11 cellular contexts compared by ENCODE assay signal in the genomic region with DNA sequence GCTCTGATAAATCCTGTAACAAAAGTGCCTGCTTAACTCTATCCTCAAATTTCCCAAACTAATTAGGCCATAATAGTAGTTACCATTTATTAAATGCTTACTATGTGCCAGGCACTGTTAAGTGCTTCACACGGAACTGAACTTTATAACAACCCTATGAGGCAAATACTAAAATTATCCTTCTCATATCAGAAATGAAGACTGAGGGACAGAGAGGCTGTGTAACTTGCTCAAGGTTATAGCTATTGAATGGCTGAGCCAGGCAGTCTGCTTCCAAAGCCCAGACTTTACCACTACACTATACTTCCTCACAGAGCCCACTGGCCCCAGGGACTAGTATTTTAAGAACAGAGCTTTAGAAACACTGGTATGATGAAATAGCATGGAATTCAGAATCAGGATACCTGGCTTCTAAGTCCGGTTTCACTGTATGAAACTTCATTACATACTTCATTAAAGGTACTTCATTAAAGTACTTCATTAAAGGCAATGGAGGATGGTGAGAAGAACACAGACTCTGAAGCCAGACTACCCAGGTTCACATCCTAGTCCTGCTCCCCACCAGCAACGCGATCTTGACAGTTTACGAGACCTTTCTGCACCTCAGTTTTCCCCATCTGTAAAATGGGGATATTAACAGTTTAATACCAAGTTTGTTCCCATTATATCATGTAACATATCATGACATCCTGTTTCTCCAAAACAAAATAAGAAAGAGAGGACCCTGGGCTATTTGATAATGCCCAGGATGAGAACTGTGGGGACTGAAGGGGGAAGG. TPM values are rescaled to one million over a fixed set of nuclear protein-coding genes. Genes with fewer than 3 reads are reported as not detected.
DNase-seq lines count a peak whose midpoint lies in the region; ATAC-seq and TF ChIP-seq lines count a peak whose summit lies in the region.
"Had no signal": no experiment of that assay in that cellular context is flagged by ENCODE, and none has a peak within 500 bp of the region (broad histone marks: within the 10 kb centered on the region; RNA-seq: fewer than 3 reads in every experiment).

No MANE protein-coding gene starts in this region.

- no peak for DNase-seq in activated naive CD4-positive, alpha-beta T cell treated with anti-CD3 and anti-CD28 coated beads, Interleukin-2, amount 10 ng/mL, durations not matched to agents 7 days and 5 days
- DNase-seq in activated naive CD4-positive, alpha-beta T cell treated with Interleukin-2 at 50 U/mL for 16 hours = no peak
- no peak for DNase-seq in activated T-helper 1 cell treated with anti-CD3 and anti-CD28 coated beads, Interleukin-12 subunit alpha, Interleukin-12 subunit beta, Interleukin-2, Interleukin-4 antibody, amounts not matched to agents 30 ng/mL and 10 ng/mL and 1 ng/mL, durations not matched to agents 14 hours and 24 hours and 36 hours (ENCODE audit: low spot score)
- DNase-seq in right cardiac atrium = peak in 1 of 3 donors; percentile 9
- no peak for DNase-seq in tibial nerve (ENCODE audit: low spot score in 2 of 2)
- no peak for DNase-seq in NCI-H510A treated with DMSO at 0.1 percent for 48 hours (lab: John Stamatoyannopoulos, UW)
- no peak for DNase-seq in stimulated activated naive CD4-positive, alpha-beta T cell treated with Interleukin-2 at 50 U/mL for 16 hours (lab: John Stamatoyannopoulos, UW)
- DNase-seq in WERI-Rb-1 = no peak
- DNase-seq: central memory CD4-positive, alpha-beta T cell; NCI-H2171 had no signal

- H3K27me3 ChIP-seq in right cardiac atrium (ENCODE audit: control insufficient read depth, insufficient read depth) (no peaks in the 10 kb centered on the region), tibial nerve (no peaks in the 10 kb centered on the region), WERI-Rb-1 (ENCODE audit: insufficient read depth, low read depth, severe bottlenecking) (no peaks in the 10 kb centered on the region)

- intact Hi-C loops in activated T-helper 1 cell treated with anti-CD3 and anti-CD28 coated beads, Interleukin-12 subunit alpha, Interleukin-12 subunit beta, Interleukin-2, Interleukin-4 antibody, amounts not matched to agents 30 ng/mL and 10 ng/mL and 1 ng/mL, durations not matched to agents 14 hours and 24 hours and 36 hours (cut with micrococcal nuclease) = loop anchor here (2.0 to 5.0 kb wide), 2 partner anchors 41 to 287 kb away; no protein-coding TSS in a partner anchor
- intact Hi-C loops in right cardiac atrium (cut with DNase I) = no loop called here

- no peaks in the 10 kb centered on the region for H3K27me3 Mint-ChIP-seq in activated naive CD4-positive, alpha-beta T cell treated with anti-CD3 and anti-CD28 coated beads, Interleukin-2, amount 10 ng/mL, durations not matched to agents 7 days and 5 days
- no peaks in the 10 kb centered on the region for H3K27me3 Mint-ChIP-seq in activated T-helper 1 cell treated with anti-CD3 and anti-CD28 coated beads, Interleukin-12 subunit alpha, Interleukin-12 subunit beta, Interleukin-2, Interleukin-4 antibody, amounts not matched to agents 30 ng/mL and 10 ng/mL and 1 ng/mL, durations not matched to agents 14 hours and 24 hours and 36 hours (ENCODE audit: insufficient read depth)

- H3K4me3 ChIP-seq in right cardiac atrium (ENCODE audit: low read length) (no peak overlapping the region), tibial nerve (no peak overlapping the region), WERI-Rb-1 (ENCODE audit: low read depth, low read length) (no peak overlapping the region)

- TF ChIP-seq POLR2A in tibial nerve (IDR thresholded peaks at IDR 0.05) = no peak

- TF ChIP-seq EP300 in tibial nerve (IDR thresholded peaks at IDR 0.05) = no peak

- no peaks in the 10 kb centered on the region for H3K9me3 Mint-ChIP-seq in activated naive CD4-positive, alpha-beta T cell treated with anti-CD3 and anti-CD28 coated beads, Interleukin-2, amount 10 ng/mL, durations not matched to agents 7 days and 5 days
- no peaks in the 10 kb centered on the region for H3K9me3 Mint-ChIP-seq in activated T-helper 1 cell treated with anti-CD3 and anti-CD28 coated beads, Interleukin-12 subunit alpha, Interleukin-12 subunit beta, Interleukin-2, Interleukin-4 antibody, amounts not matched to agents 30 ng/mL and 10 ng/mL and 1 ng/mL, durations not matched to agents 14 hours and 24 hours and 36 hours

- H3K9me3 ChIP-seq in right cardiac atrium (ENCODE audit: control insufficient read depth, low read length) (no peaks in the 10 kb centered on the region), tibial nerve (no peaks in the 10 kb centered on the region), WERI-Rb-1 (ENCODE audit: severe bottlenecking) (no peaks in the 10 kb centered on the region)

- ATAC-seq in right cardiac atrium = peak; percentile 30 to 32

- H3K36me3 ChIP-seq in tibial nerve = no peaks in the 10 kb centered on the region
- no peaks in the 10 kb centered on the region; the same call in 1 of the 2 replicates for H3K36me3 ChIP-seq in WERI-Rb-1

- WGBS in right cardiac atrium = 75% methylated on average over 5 of the region's 5 CpGs
- WGBS in tibial nerve, 2 donors = 82 to 85% methylated on average over 5 of the region's 5 CpGs

- no peak overlapping the region for H3K4me3 Mint-ChIP-seq in activated naive CD4-positive, alpha-beta T cell treated with anti-CD3 and anti-CD28 coated beads, Interleukin-2, amount 10 ng/mL, durations not matched to agents 7 days and 5 days
- no peak overlapping the region for H3K4me3 Mint-ChIP-seq in activated T-helper 1 cell treated with anti-CD3 and anti-CD28 coated beads, Interleukin-12 subunit alpha, Interleukin-12 subunit beta, Interleukin-2, Interleukin-4 antibody, amounts not matched to agents 30 ng/mL and 10 ng/mL and 1 ng/mL, durations not matched to agents 14 hours and 24 hours and 36 hours

- H3K4me1 ChIP-seq in right cardiac atrium (ENCODE audit: control insufficient read depth, insufficient read depth, low read length) (peaks cover 47% of the 10 kb centered on the region), tibial nerve (peaks cover 0 to 65% (median 34%) of the 10 kb centered on the region in 4 donors)

- peaks cover 19% of the 10 kb centered on the region for H3K36me3 Mint-ChIP-seq in activated naive CD4-positive, alpha-beta T cell treated with anti-CD3 and anti-CD28 coated beads, Interleukin-2, amount 10 ng/mL, durations not matched to agents 7 days and 5 days
- H3K36me3 Mint-ChIP-seq in activated T-helper 1 cell treated with anti-CD3 and anti-CD28 coated beads, Interleukin-12 subunit alpha, Interleukin-12 subunit beta, Interleukin-2, Interleukin-4 antibody, amounts not matched to agents 30 ng/mL and 10 ng/mL and 1 ng/mL, durations not matched to agents 14 hours and 24 hours and 36 hours (ENCODE audit: low read depth) = peaks cover 15% of the 10 kb centered on the region

- CTCF ChIA-PET in activated naive CD4-positive, alpha-beta T cell treated with anti-CD3 and anti-CD28 coated beads, Interleukin-2, amount 10 ng/mL, durations not matched to agents 7 days and 5 days (lab: Charles Lee) = interaction anchor here (1.1 to 6.3 kb wide), 3 partner anchors 11 to 42 kb away, joined by 4 to 58 read pairs (median 4); no protein-coding TSS in a partner anchor

- peak overlapping the region; percentile 92 for H3K27ac Mint-ChIP-seq in activated naive CD4-positive, alpha-beta T cell treated with anti-CD3 and anti-CD28 coated beads, Interleukin-2, amount 10 ng/mL, durations not matched to agents 7 days and 5 days
- peak overlapping the region; percentile 94 for H3K27ac Mint-ChIP-seq in activated T-helper 1 cell treated with anti-CD3 and anti-CD28 coated beads, Interleukin-12 subunit alpha, Interleukin-12 subunit beta, Interleukin-2, Interleukin-4 antibody, amounts not matched to agents 30 ng/mL and 10 ng/mL and 1 ng/mL, durations not matched to agents 14 hours and 24 hours and 36 hours

- peak overlapping the region; percentile 50 for H3K27ac ChIP-seq in right cardiac atrium (ENCODE audit: low read length)
- peak overlapping the region in 3 of 4 donors; percentile 62 to 76 (median 67) for H3K27ac ChIP-seq in tibial nerve
- H3K27ac ChIP-seq in WERI-Rb-1 = no peak overlapping the region
- H3K27ac ChIP-seq: KMS-11 had no signal

- TF ChIP-seq CTCF in tibial nerve (IDR thresholded peaks at IDR 0.05) = no peak
- no peak for TF ChIP-seq CTCF in WERI-Rb-1 (IDR thresholded peaks at IDR 0.05; ENCODE audit: low read depth, low read length)

- H3K4me1 Mint-ChIP-seq in activated naive CD4-positive, alpha-beta T cell treated with anti-CD3 and anti-CD28 coated beads, Interleukin-2, amount 10 ng/mL, durations not matched to agents 7 days and 5 days = peaks cover 74% of the 10 kb centered on the region
- peaks cover 78% of the 10 kb centered on the region for H3K4me1 Mint-ChIP-seq in activated T-helper 1 cell treated with anti-CD3 and anti-CD28 coated beads, Interleukin-12 subunit alpha, Interleukin-12 subunit beta, Interleukin-2, Interleukin-4 antibody, amounts not matched to agents 30 ng/mL and 10 ng/mL and 1 ng/mL, durations not matched to agents 14 hours and 24 hours and 36 hours (ENCODE audit: low read depth)

RNA-seq across cellular contexts. Expression of a gene that starts 19.6 kb away (rescaled TPM):
- 216 and 239 TPM in 2 replicates for total RNA-seq in activated T-helper 1 cell treated with anti-CD3 and anti-CD28 coated beads, Interleukin-12 subunit alpha, Interleukin-12 subunit beta, Interleukin-2, Interleukin-4 antibody, amounts not matched to agents 30 ng/mL and 10 ng/mL and 1 ng/mL, durations not matched to agents 14 hours and 24 hours and 36 hours
- total RNA-seq in right cardiac atrium (100 to 1,000 TPM; 371 to 451 (median 403) TPM), tibial nerve (100 to 1,000 TPM in 3 of 4 donors, 10 to 100 TPM in 1; 99.8 to 128 (median 113) TPM)
- 232 TPM for polyA plus RNA-seq in right cardiac atrium

RNA-seq across cellular contexts. Expression of a gene that starts 53.2 kb away (rescaled TPM):
- not detected in 2 replicates for total RNA-seq in activated T-helper 1 cell treated with anti-CD3 and anti-CD28 coated beads, Interleukin-12 subunit alpha, Interleukin-12 subunit beta, Interleukin-2, Interleukin-4 antibody, amounts not matched to agents 30 ng/mL and 10 ng/mL and 1 ng/mL, durations not matched to agents 14 hours and 24 hours and 36 hours
- 10 to 100 TPM; 47.5 to 92.2 (median 61.2) TPM for total RNA-seq in right cardiac atrium
- polyA plus RNA-seq in right cardiac atrium = 78.6 TPM
- total RNA-seq in tibial nerve = 100 to 1,000 TPM in 3 of 4 donors, 10 to 100 TPM in 1; 63.3 to 199 (median 140) TPM

Comparison
In these comparisons a context has a peak if more than half of its experiments do, and no peak if none do; other contexts are left out.
1. RNA of a gene that starts 53.2 kb away (total RNA-seq): 63.3 to 199 TPM in tibial nerve and 47.5 to 92.2 TPM in right cardiac atrium; not detected in activated T-helper 1 cell treated with anti-CD3 and anti-CD28 coated beads, Interleukin-12 subunit alpha, Interleukin-12 subunit beta, Interleukin-2, Interleukin-4 antibody, amounts not matched to agents 30 ng/mL and 10 ng/mL and 1 ng/mL, durations not matched to agents 14 hours and 24 hours and 36 hours; every median in the first group is over 10 times any median in the second.